Comparison of ENCODE assay signal across 13 cellular contexts in genomic region chr6:39881851-39882566, GRCh38. TPM values are rescaled to one million over a fixed set of nuclear protein-coding genes. Genes with fewer than 3 reads are reported as not detected.
A peak's percentile ranks its signal among the peaks of the same experiment; 100 is the strongest.
DNase-seq lines count a peak whose midpoint lies in the region; FAIRE-seq and TF ChIP-seq lines count a peak whose summit lies in the region.
"Had no signal": no experiment of that assay in that cellular context is flagged by ENCODE, and none has a peak within 500 bp of the region (broad histone marks: within the 10 kb centered on the region; RNA-seq: fewer than 3 reads in every experiment).

No MANE protein-coding gene starts in this region.

- peaks cover 6% of the 10 kb centered on the region; the same call in 1 of the 2 replicates for H3K36me3 Mint-ChIP-seq in HFFc6 (ENCODE audit: low read depth)
- no peaks in the 10 kb centered on the region for H3K36me3 Mint-ChIP-seq in progenitor cell of endocrine pancreas (ENCODE audit: insufficient read depth)
- H3K36me3 Mint-ChIP-seq: activated naive CD4-positive, alpha-beta T cell treated with anti-CD3 and anti-CD28 coated beads, Interleukin-2, amount 50 U/mL, for 24 hours had no signal

- H3K27ac ChIP-seq in testis = peak overlapping the region in 1 of 2 donors; percentile 45

- no peak for FAIRE-seq in GM12892 (lab: Jason Lieb, UNC)
- FAIRE-seq: frontal cortex had no signal

- H3K9me3 ChIP-seq in testis = no peaks in the 10 kb centered on the region

- peaks cover 1% of the 10 kb centered on the region for H3K4me1 Mint-ChIP-seq in HFFc6 (ENCODE audit: low read depth)
- H3K4me1 Mint-ChIP-seq in progenitor cell of endocrine pancreas (ENCODE audit: low read depth) = peaks cover 3% of the 10 kb centered on the region
- H3K4me1 Mint-ChIP-seq: activated naive CD4-positive, alpha-beta T cell treated with anti-CD3 and anti-CD28 coated beads, Interleukin-2, amount 50 U/mL, for 24 hours had no signal

- WGBS in testis, 2 donors = 62 to 64% methylated on average over 16 of the region's 16 CpGs

- intact Hi-C loops in testis (cut with DNase I; ENCODE audit: low total_unique reads) = loop anchor here (10.0 kb wide), 1 partner anchor 67 kb away; no protein-coding TSS in a partner anchor

- H3K36me3 ChIP-seq in testis (ENCODE audit: low read depth, missing control alignments) = no peaks in the 10 kb centered on the region

- H3K27me3 Mint-ChIP-seq in HFFc6 (ENCODE audit: insufficient read depth) (peaks cover 5% of the 10 kb centered on the region), progenitor cell of endocrine pancreas (peaks cover 3% of the 10 kb centered on the region)
- H3K27me3 Mint-ChIP-seq: activated naive CD4-positive, alpha-beta T cell treated with anti-CD3 and anti-CD28 coated beads, Interleukin-2, amount 50 U/mL, for 24 hours had no signal

- H3K27me3 ChIP-seq in testis = no peaks in the 10 kb centered on the region

- in situ Hi-C loops in GM13976 (cut with MboI; ENCODE audit: low sequenced_read_pairs, unreplicated experiment) = loop anchor here (25.0 kb wide), 1 partner anchor 520 kb away; no protein-coding TSS in a partner anchor

- H3K4me1 ChIP-seq in testis = peaks cover 10% of the 10 kb centered on the region

- TF ChIP-seq CTCF in HFFc6 (IDR thresholded peaks at IDR 0.05) (no peak), choroid plexus epithelial cell (conservative IDR thresholded peaks at IDR 0.05; ENCODE audit: low read depth, low read length) (no peak), testis (IDR thresholded peaks at IDR 0.05) (no peak), GM13976 (IDR thresholded peaks at IDR 0.05; ENCODE audit: borderline replicate concordance, control extremely low read depth, extremely low read depth, insufficient read depth, missing control alignments) (no peak), progenitor cell of endocrine pancreas (IDR thresholded peaks at IDR 0.05; ENCODE audit: unreplicated experiment) (no peak)

- H3K4me3 ChIP-seq in choroid plexus epithelial cell (ENCODE audit: low read depth, low read length) = peak overlapping the region; percentile 11
- no peak overlapping the region for H3K4me3 ChIP-seq in testis

- no peaks in the 10 kb centered on the region for H3K9me3 Mint-ChIP-seq in HFFc6
- H3K9me3 Mint-ChIP-seq in progenitor cell of endocrine pancreas (ENCODE audit: low read depth) = no peaks in the 10 kb centered on the region
- H3K9me3 Mint-ChIP-seq: activated naive CD4-positive, alpha-beta T cell treated with anti-CD3 and anti-CD28 coated beads, Interleukin-2, amount 50 U/mL, for 24 hours had no signal

- peak overlapping the region; percentile 74 for H3K4me3 Mint-ChIP-seq in HFFc6
- H3K4me3 Mint-ChIP-seq in progenitor cell of endocrine pancreas (ENCODE audit: low read depth) = no peak overlapping the region
- H3K4me3 Mint-ChIP-seq: activated naive CD4-positive, alpha-beta T cell treated with anti-CD3 and anti-CD28 coated beads, Interleukin-2, amount 50 U/mL, for 24 hours had no signal

- TF ChIP-seq POLR2A in testis (IDR thresholded peaks at IDR 0.05) (no peak), GM12892 (IDR thresholded peaks at IDR 0.05; ENCODE audit: low read depth, low read length) (no peak)

- peak; percentile 52 for DNase-seq in HFFc6
- DNase-seq in choroid plexus epithelial cell (ENCODE audit: low read depth) = peak; percentile 80
- peak; percentile 62 for DNase-seq in medulla oblongata (ENCODE audit: extremely low spot score)
- DNase-seq in testis = peak; percentile 34
- DNase-seq in GM12892 (ENCODE audit: insufficient read length) = no peak
- no peak for DNase-seq in activated CD4-positive, alpha-beta T cell treated with anti-CD3 and anti-CD28 coated beads for 48 hours
- DNase-seq in GM13976 (ENCODE audit: low spot score) = no peak
- DNase-seq in progenitor cell of endocrine pancreas (ENCODE audit: low spot score, unreplicated experiment) = no peak
- DNase-seq: activated CD4-positive, alpha-beta T cell treated with anti-CD3 and anti-CD28 coated beads, Interleukin-2, amount 50 U/mL, for 1 hour; DMS53; SIG-M5 had no signal

- H3K27ac Mint-ChIP-seq in HFFc6 = peak overlapping the region; percentile 90
- no peak overlapping the region for H3K27ac Mint-ChIP-seq in progenitor cell of endocrine pancreas
- H3K27ac Mint-ChIP-seq: activated naive CD4-positive, alpha-beta T cell treated with anti-CD3 and anti-CD28 coated beads, Interleukin-2, amount 50 U/mL, for 24 hours had no signal

RNA-seq across cellular contexts. Expression of gene MOCS1, which starts 52.3 kb away (rescaled TPM):
- total RNA-seq in HFFc6 (2021; fragmentation: NEBNext Ultra II Directional; extraction: Animal tissue kit (Norgen Biotek cat#: 25700)) = 10 to 100 TPM in 2 of 6 experiments, 1 to 10 TPM in 4; 7.9 to 11.1 (median 9.2) TPM
- 10 to 100 TPM; 16.8 to 17.9 TPM for total RNA-seq in testis
- 11.8 TPM for polyA plus RNA-seq in testis (ENCODE audit: insufficient read depth, low read depth, low replicate concordance)
- 0.13 TPM for polyA plus RNA-seq in GM12892 (2012; ENCODE audit: missing spikeins)
- 15.9 and 17.5 TPM in 2 replicates for total RNA-seq in progenitor cell of endocrine pancreas

Comparison
In these comparisons a context has a peak if more than half of its experiments do, and no peak if none do; other contexts are left out.
1. DNase-seq: peak in HFFc6 (single experiment), choroid plexus epithelial cell (single experiment), medulla oblongata (single experiment) and testis (single experiment); none in GM12892 (single experiment), activated CD4-positive, alpha-beta T cell treated with anti-CD3 and anti-CD28 coated beads for 48 hours (single experiment), GM13976 (single experiment) and progenitor cell of endocrine pancreas (single experiment).